Comparison of ENCODE assay signal across 1 cellular context in genomic region chr3:136135039-136135802, GRCh38.
TF ChIP-seq lines count a peak whose summit lies in the region.

No MANE protein-coding gene starts in this region.

TF ChIP-seq in K562, 482 proteins besides CTCF, POLR2A, EP300 and RAD21 (continued from another document and continues in another):
- TF ChIP-seq DIDO1 (tag; IDR thresholded peaks at IDR 0.05; ENCODE audit: low read depth) (no peak), RNF2 (IDR thresholded peaks at IDR 0.05) (peak; percentile 75), DDX20 (tag; IDR thresholded peaks at IDR 0.05; ENCODE audit: low read depth) (no peak), ZNF217 (CRISPR knock-in tag; IDR thresholded peaks at IDR 0.05) (no peak), SETDB1 (IDR thresholded peaks at IDR 0.05; ENCODE audit: low read length) (no peak), STAT5A (IDR thresholded peaks at IDR 0.05; ENCODE audit: borderline replicate concordance, low read length) (peak; percentile 70; the same call in 1 of the 2 replicates), SMAD4 (CRISPR knock-in tag; conservative IDR thresholded peaks at IDR 0.05) (peak; percentile 72), NCOA2 (IDR thresholded peaks at IDR 0.05; ENCODE audit: partially characterized antibody in 2 of 2) (peak in 1 of 2 experiments; percentile 20), CCAR2 (IDR thresholded peaks at IDR 0.05; ENCODE audit: low read depth, low read length) (no peak), ATF7 (IDR thresholded peaks at IDR 0.05) (peak; percentile 31; the same call in 1 of the 2 replicates), POLR2AphosphoS5 (IDR thresholded peaks at IDR 0.05; ENCODE audit: control insufficient read depth, insufficient read depth, low read depth, low read length) (peak; percentile 80; the same call in 1 of the 2 replicates), MYNN (IDR thresholded peaks at IDR 0.05) (0 out of 2 replicates have a peak, but pooled peaks have one; percentile 48), MYNN (CRISPR knock-in tag; IDR thresholded peaks at IDR 0.05) (no peak), CHAMP1 (IDR thresholded peaks at IDR 0.05) (peak; percentile 71; the same call in 1 of the 2 replicates), TFAP4 (CRISPR knock-in tag; IDR thresholded peaks at IDR 0.05; ENCODE audit: borderline replicate concordance) (peak; percentile 71), RCOR1 (IDR thresholded peaks at IDR 0.05; ENCODE audit: borderline replicate concordance in 1 of 2, low read depth in 2 of 2, low read length in 2 of 2) (peak in 1 of 2 experiments; percentile 61; a peak in 1 of 4 replicates), ZBTB8A (IDR thresholded peaks at IDR 0.05; ENCODE audit: partially characterized antibody) (no peak), ASH1L (IDR thresholded peaks at IDR 0.05; ENCODE audit: borderline replicate concordance, low read depth, partially characterized antibody) (no peak), RBFOX2 (IDR thresholded peaks at IDR 0.05; ENCODE audit: low read depth, low read length) (no peak), PRPF4 (IDR thresholded peaks at IDR 0.05; ENCODE audit: insufficient read depth, low read depth, low read length, poor library complexity, severe bottlenecking) (no peak), TOE1 (IDR thresholded peaks at IDR 0.05; ENCODE audit: borderline replicate concordance) (0 out of 2 replicates have a peak, but pooled peaks have one; percentile 43), TOE1 (CRISPR knock-in tag; IDR thresholded peaks at IDR 0.05; ENCODE audit: borderline replicate concordance, low read depth) (no peak), ZNF431 (CRISPR knock-in tag; IDR thresholded peaks at IDR 0.05) (no peak), USF2 (CRISPR knock-in tag; IDR thresholded peaks at IDR 0.05) (no peak), PRDM10 (IDR thresholded peaks at IDR 0.05; ENCODE audit: partially characterized antibody) (peak; percentile 19), NUFIP1 (IDR thresholded peaks at IDR 0.05; ENCODE audit: partially characterized antibody) (no peak), HIVEP1 (CRISPR knock-in tag; IDR thresholded peaks at IDR 0.05) (no peak), BHLHE40 (IDR thresholded peaks at IDR 0.05; ENCODE audit: low read length) (no peak), SMARCE1 (IDR thresholded peaks at IDR 0.05) (peak; percentile 88), FOXP1 (CRISPR knock-in tag; IDR thresholded peaks at IDR 0.05) (no peak), CTBP1 (IDR thresholded peaks at IDR 0.05; ENCODE audit: borderline replicate concordance) (peak; percentile 40; the same call in 1 of the 2 replicates), ATF2 (CRISPR knock-in tag; IDR thresholded peaks at IDR 0.05) (no peak), ZNF398 (CRISPR knock-in tag; IDR thresholded peaks at IDR 0.05) (no peak), SRF (CRISPR knock-in tag; IDR thresholded peaks at IDR 0.05) (no peak), NR2F6 (CRISPR knock-in tag; IDR thresholded peaks at IDR 0.05) (no peak), L3MBTL2 (IDR thresholded peaks at IDR 0.05) (no peak), ZBTB2 (IDR thresholded peaks at IDR 0.05) (peak; percentile 73; the same call in 1 of the 2 replicates), GTF2E2 (tag; IDR thresholded peaks at IDR 0.05) (no peak), TSHZ1 (CRISPR knock-in tag; IDR thresholded peaks at IDR 0.05) (no peak), ZNF395 (CRISPR knock-in tag; IDR thresholded peaks at IDR 0.05) (peak; percentile 47; the same call in 1 of the 2 replicates), NELFE (IDR thresholded peaks at IDR 0.05; ENCODE audit: insufficient read depth, insufficient read length) (no peak), CHD2 (IDR thresholded peaks at IDR 0.05; ENCODE audit: low read depth, low read length) (no peak)
